In the genomic region with DNA sequence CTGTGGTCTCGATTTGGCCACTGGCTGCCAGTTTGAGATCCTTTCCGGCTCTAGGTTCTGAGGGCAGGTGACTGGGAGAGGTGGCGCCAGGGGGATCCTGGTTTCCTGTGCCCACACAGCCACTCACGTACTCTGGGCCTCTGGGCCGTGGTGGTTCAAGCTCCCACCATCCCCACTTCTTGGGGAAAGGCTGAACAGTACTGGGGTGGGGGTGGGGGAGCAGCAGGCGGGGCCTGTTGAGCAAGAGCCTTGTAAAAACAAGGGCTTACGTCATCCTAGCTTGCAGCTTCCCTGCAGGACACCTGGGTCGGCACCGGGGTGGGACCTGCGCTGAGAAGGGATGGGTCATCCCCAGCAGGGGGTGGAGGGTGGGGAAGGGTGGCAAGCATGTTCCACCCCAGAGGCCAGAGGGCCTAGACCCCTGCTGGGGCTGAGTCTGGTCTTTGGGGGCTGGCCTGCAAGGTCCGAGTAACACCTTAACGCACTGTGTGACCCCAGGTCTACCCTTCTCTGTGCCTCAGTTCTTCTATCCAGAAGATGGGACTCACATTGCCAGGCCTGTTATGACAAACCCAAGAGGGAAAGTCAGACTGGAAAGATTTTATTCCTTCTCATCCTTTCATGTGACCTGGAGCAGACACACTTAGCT, we compare ENCODE assay signal across 1 cellular context.
TF ChIP-seq lines count a peak whose summit lies in the region.

No MANE protein-coding gene starts in this region.

TF ChIP-seq in IMR-90, 13 proteins besides CTCF, POLR2A, EP300 and RAD21 (continued from another document):
- no peak for TF ChIP-seq NFE2L2 (IDR thresholded peaks at IDR 0.05; ENCODE audit: low read depth, low read length)
- TF ChIP-seq MAFK (IDR thresholded peaks at IDR 0.05; ENCODE audit: low read depth, low read length) = no peak
- TF ChIP-seq, protein P1, sequence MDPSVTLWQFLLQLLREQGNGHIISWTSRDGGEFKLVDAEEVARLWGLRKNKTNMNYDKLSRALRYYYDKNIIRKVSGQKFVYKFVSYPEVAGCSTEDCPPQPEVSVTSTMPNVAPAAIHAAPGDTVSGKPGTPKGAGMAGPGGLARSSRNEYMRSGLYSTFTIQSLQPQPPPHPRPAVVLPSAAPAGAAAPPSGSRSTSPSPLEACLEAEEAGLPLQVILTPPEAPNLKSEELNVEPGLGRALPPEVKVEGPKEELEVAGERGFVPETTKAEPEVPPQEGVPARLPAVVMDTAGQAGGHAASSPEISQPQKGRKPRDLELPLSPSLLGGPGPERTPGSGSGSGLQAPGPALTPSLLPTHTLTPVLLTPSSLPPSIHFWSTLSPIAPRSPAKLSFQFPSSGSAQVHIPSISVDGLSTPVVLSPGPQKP (IDR thresholded peaks at IDR 0.05; ENCODE audit: borderline replicate concordance, low read depth, low read length) = no peak
- peak; percentile 78 for TF ChIP-seq CEBPB (IDR thresholded peaks at IDR 0.05; ENCODE audit: low read depth, low read length)
